Comparison of ENCODE assay signal across 26 cellular contexts in the genomic region with DNA sequence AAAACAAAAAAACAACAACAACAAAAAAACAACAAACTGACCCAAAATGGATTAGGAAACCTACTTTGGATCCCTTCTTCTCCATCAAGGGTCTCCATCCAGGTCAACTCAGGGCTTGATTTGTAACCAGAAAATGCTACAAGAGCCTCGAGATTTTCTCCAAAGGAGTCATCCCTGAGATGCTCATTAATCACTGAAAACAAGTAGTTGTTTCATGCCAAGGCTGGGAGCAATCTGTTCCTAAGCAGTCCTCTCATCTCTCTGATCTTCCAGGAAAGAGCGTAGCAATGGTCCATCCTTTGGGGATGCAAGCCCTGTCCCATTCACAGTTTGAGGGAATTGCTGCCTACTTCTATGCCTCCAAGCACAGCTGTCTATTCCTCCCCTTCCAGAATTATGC.
DNase-seq lines count a peak whose midpoint lies in the region; ATAC-seq and TF ChIP-seq lines count a peak whose summit lies in the region.
"Had no signal": no experiment of that assay in that cellular context is flagged by ENCODE, and none has a peak within 500 bp of the region (broad histone marks: within the 10 kb centered on the region; RNA-seq: fewer than 3 reads in every experiment).

No MANE protein-coding gene starts in this region.

- dilution Hi-C loops in mammary epithelial cell (cut with HindIII; ENCODE audit: low sequenced_read_pairs), result no loop called here

- no peak overlapping the region for H2AFZ ChIP-seq in mammary epithelial cell (ENCODE audit: low read depth, low read length)

- WGBS in mammary epithelial cell (ENCODE audit: low coverage, missing lambda C conversion rate), result 64% methylated on average over 2 of the region's 2 CpGs

- no peak overlapping the region for H3K27ac Mint-ChIP-seq in activated T-cell treated with anti-CD3 and anti-CD28 coated beads, Interleukin-2, amount 50 U/mL, for 72 hours
- peak overlapping the region; percentile 69 for H3K27ac Mint-ChIP-seq in activated T-helper 2 cell treated with anti-CD3 and anti-CD28 coated beads, Interferon-gamma antibody, Interleukin-2, Interleukin-4, amounts not matched to agents 10 μg/mL and 5 μg/mL and 100 μg/mL, durations not matched to agents 14 hours and 24 hours and 36 hours
- H3K27ac Mint-ChIP-seq in stimulated activated effector memory CD8-positive, alpha-beta T cell treated with anti-CD3 and anti-CD28 coated beads, Interleukin-12 subunit alpha, Interleukin-12 subunit beta, amount 100 ng/mL, for 72 hours, result peak overlapping the region; percentile 36
- H3K27ac Mint-ChIP-seq: nephron; stimulated activated naive B cell treated with anti-CD40 and anti-IgM and Interleukin-4, amounts not matched to agents 10 μg/mL and 1 μg/mL and 100 μg/mL, for 72 hours; WTC11 had no signal

- H3K9ac ChIP-seq in mammary epithelial cell (ENCODE audit: insufficient read depth, low read length), result no peak overlapping the region
- H3K9ac ChIP-seq: SK-N-SH had no signal

- intact Hi-C loops in activated T-helper 2 cell treated with anti-CD3 and anti-CD28 coated beads, Interferon-gamma antibody, Interleukin-2, Interleukin-4, amounts not matched to agents 10 μg/mL and 5 μg/mL and 100 μg/mL, durations not matched to agents 14 hours and 24 hours and 36 hours (cut with micrococcal nuclease), result loop anchor here (5.0 to 10.0 kb wide), 5 partner anchors 45 to 338 kb away; a partner anchor contains a TSS
- intact Hi-C loops in Right ventricle myocardium inferior (cut with DNase I) (loop anchor here (10.0 kb wide), 1 partner anchor 202 kb away; a partner anchor contains a TSS), mammary epithelial cell (cut with micrococcal nuclease) (no loop called here)

- H3K36me3 ChIP-seq in mammary epithelial cell (ENCODE audit: insufficient read depth, low read length), result no peaks in the 10 kb centered on the region
- H3K36me3 ChIP-seq: cardiac muscle cell, esophagus squamous epithelium, ovary had no signal

- H4K20me1 ChIP-seq in mammary epithelial cell (ENCODE audit: insufficient read depth, low read length), result no peaks in the 10 kb centered on the region

- no peak overlapping the region for H3K27ac ChIP-seq in mammary epithelial cell (ENCODE audit: insufficient read depth, low read depth, low read length)
- H3K27ac ChIP-seq: C4-2B, cardiac muscle cell, esophagus squamous epithelium, ovary had no signal

- TF ChIP-seq CTCF in mammary epithelial cell (conservative IDR thresholded peaks at IDR 0.05 in 1 of 2, IDR thresholded peaks at IDR 0.05 in 1 of 2; ENCODE audit: extremely low read depth in 1 of 2, insufficient read depth in 1 of 2, low read depth in 1 of 2, low read length in 2 of 2), result no peak

- no peaks in the 10 kb centered on the region for H3K27me3 Mint-ChIP-seq in activated T-cell treated with anti-CD3 and anti-CD28 coated beads, Interleukin-2, amount 50 U/mL, for 72 hours (ENCODE audit: low read depth)
- H3K27me3 Mint-ChIP-seq in activated T-helper 2 cell treated with anti-CD3 and anti-CD28 coated beads, Interferon-gamma antibody, Interleukin-2, Interleukin-4, amounts not matched to agents 10 μg/mL and 5 μg/mL and 100 μg/mL, durations not matched to agents 14 hours and 24 hours and 36 hours (ENCODE audit: low read depth), result no peaks in the 10 kb centered on the region
- H3K27me3 Mint-ChIP-seq: stimulated activated naive B cell treated with anti-CD40 and anti-IgM and Interleukin-4, amounts not matched to agents 10 μg/mL and 1 μg/mL and 100 μg/mL, for 72 hours had no signal

- H3K4me3 Mint-ChIP-seq in activated T-cell treated with anti-CD3 and anti-CD28 coated beads, Interleukin-2, amount 50 U/mL, for 72 hours, result peak overlapping the region; percentile 48 to 60
- H3K4me3 Mint-ChIP-seq in activated T-helper 2 cell treated with anti-CD3 and anti-CD28 coated beads, Interferon-gamma antibody, Interleukin-2, Interleukin-4, amounts not matched to agents 10 μg/mL and 5 μg/mL and 100 μg/mL, durations not matched to agents 14 hours and 24 hours and 36 hours (ENCODE audit: low read depth), result peak overlapping the region; percentile 34
- peak overlapping the region; percentile 29 for H3K4me3 Mint-ChIP-seq in stimulated activated effector memory CD8-positive, alpha-beta T cell treated with anti-CD3 and anti-CD28 coated beads, Interleukin-12 subunit alpha, Interleukin-12 subunit beta, amount 100 ng/mL, for 72 hours
- H3K4me3 Mint-ChIP-seq: nephron, WTC11 had no signal

- H3K4me1 ChIP-seq in mammary epithelial cell (ENCODE audit: insufficient read depth, low read length), result peaks cover 23% of the 10 kb centered on the region

- H3K36me3 Mint-ChIP-seq in activated T-cell treated with anti-CD3 and anti-CD28 coated beads, Interleukin-2, amount 50 U/mL, for 72 hours (ENCODE audit: insufficient read depth in 2 of 2), result peaks cover 15 to 19% of the 10 kb centered on the region in 2 donors
- H3K36me3 Mint-ChIP-seq in activated T-helper 2 cell treated with anti-CD3 and anti-CD28 coated beads, Interferon-gamma antibody, Interleukin-2, Interleukin-4, amounts not matched to agents 10 μg/mL and 5 μg/mL and 100 μg/mL, durations not matched to agents 14 hours and 24 hours and 36 hours (ENCODE audit: low read depth), result peaks cover 38% of the 10 kb centered on the region
- H3K36me3 Mint-ChIP-seq in stimulated activated effector memory CD8-positive, alpha-beta T cell treated with anti-CD3 and anti-CD28 coated beads, Interleukin-12 subunit alpha, Interleukin-12 subunit beta, amount 100 ng/mL, for 72 hours, result no peaks in the 10 kb centered on the region

- peaks cover 10% of the 10 kb centered on the region in 2 donors for H3K9me3 Mint-ChIP-seq in activated T-cell treated with anti-CD3 and anti-CD28 coated beads, Interleukin-2, amount 50 U/mL, for 72 hours
- peaks cover 33% of the 10 kb centered on the region for H3K9me3 Mint-ChIP-seq in activated T-helper 2 cell treated with anti-CD3 and anti-CD28 coated beads, Interferon-gamma antibody, Interleukin-2, Interleukin-4, amounts not matched to agents 10 μg/mL and 5 μg/mL and 100 μg/mL, durations not matched to agents 14 hours and 24 hours and 36 hours
- H3K9me3 Mint-ChIP-seq in stimulated activated effector memory CD8-positive, alpha-beta T cell treated with anti-CD3 and anti-CD28 coated beads, Interleukin-12 subunit alpha, Interleukin-12 subunit beta, amount 100 ng/mL, for 72 hours, result peaks cover 4% of the 10 kb centered on the region

- in situ Hi-C loops in mammary epithelial cell (cut with MboI; ENCODE audit: low sequenced_read_pairs in 2 of 2), result no loop called here

- H3K4me1 Mint-ChIP-seq in activated T-cell treated with anti-CD3 and anti-CD28 coated beads, Interleukin-2, amount 50 U/mL, for 72 hours (ENCODE audit: low read depth), result peaks cover 73% of the 10 kb centered on the region
- H3K4me1 Mint-ChIP-seq in activated T-helper 2 cell treated with anti-CD3 and anti-CD28 coated beads, Interferon-gamma antibody, Interleukin-2, Interleukin-4, amounts not matched to agents 10 μg/mL and 5 μg/mL and 100 μg/mL, durations not matched to agents 14 hours and 24 hours and 36 hours (ENCODE audit: low read depth), result peaks cover 83% of the 10 kb centered on the region
- peaks cover 65% of the 10 kb centered on the region for H3K4me1 Mint-ChIP-seq in stimulated activated effector memory CD8-positive, alpha-beta T cell treated with anti-CD3 and anti-CD28 coated beads, Interleukin-12 subunit alpha, Interleukin-12 subunit beta, amount 100 ng/mL, for 72 hours

- peaks cover 1% of the 10 kb centered on the region for H3K9me3 ChIP-seq in mammary epithelial cell (replicated peaks; ENCODE audit: insufficient read depth, low read length)
- H3K9me3 ChIP-seq: ovary, SK-N-SH had no signal

- H3K27me3 ChIP-seq in mammary epithelial cell (ENCODE audit: insufficient read depth, low read length), result no peaks in the 10 kb centered on the region
- H3K27me3 ChIP-seq: cardiac muscle cell, esophagus squamous epithelium, ovary had no signal

- no peak for DNase-seq in activated T-cell treated with anti-CD3 and anti-CD28 coated beads, Interleukin-2, amount 50 U/mL, for 72 hours
- DNase-seq in activated T-cell treated with anti-CD3 and anti-CD28 coated beads, Interleukin-2, amount 50 U/mL, for 48 hours, result no peak
- DNase-seq in EH (ENCODE audit: low read depth) (peak; percentile 34), Right ventricle myocardium inferior (ENCODE audit: missing footprints) (no peak), mammary epithelial cell (no peak), inferior parietal cortex (ENCODE audit: extremely low spot score) (no peak)
- DNase-seq in activated T-helper 2 cell treated with anti-CD3 and anti-CD28 coated beads, Interferon-gamma antibody, Interleukin-2, Interleukin-4, amounts not matched to agents 10 μg/mL and 5 μg/mL and 100 μg/mL, durations not matched to agents 14 hours and 24 hours and 36 hours (ENCODE audit: low spot score), result no peak
- no peak for DNase-seq in stimulated activated effector memory CD8-positive, alpha-beta T cell treated with anti-CD3 and anti-CD28 coated beads, Interleukin-12 subunit alpha, Interleukin-12 subunit beta, amount 100 ng/mL, for 72 hours (ENCODE audit: low spot score in 2 of 2)
- DNase-seq: activated gamma-delta T cell treated with Interleukin-2 at 50 U/mL for 16 hours; aorta; cortex of kidney; DMS 273 treated with DMSO at 0.1 percent for 48 hours; esophagus squamous epithelium; NCI-H1417; NCI-H2107; NCI-H446; NCI-H82; ovary; SK-N-SH; stimulated activated CD4-positive, alpha-beta T cell treated with anti-CD3 and anti-CD28 coated beads, Interleukin-2, amount 100 ng/mL, for 48 hours; stimulated activated naive B cell treated with anti-CD40 and anti-IgM and Interleukin-4, amounts not matched to agents 10 μg/mL and 1 μg/mL and 100 μg/mL, for 72 hours; T1000 had no signal

- ATAC-seq in activated T-cell treated with anti-CD3 and anti-CD28 coated beads, Interleukin-2, amount 50 U/mL, for 72 hours (replicated peaks in 1 of 2), result no peak
- ATAC-seq in stimulated activated effector memory CD8-positive, alpha-beta T cell treated with anti-CD3 and anti-CD28 coated beads, Interleukin-12 subunit alpha, Interleukin-12 subunit beta, amount 100 ng/mL, for 72 hours, result no peak
- ATAC-seq in Right ventricle myocardium inferior, result no peak
- ATAC-seq: WTC11 had no signal

- CTCF ChIA-PET in mammary epithelial cell (lab: Charles Lee; ENCODE audit: low non-redundant PET), result no interaction called here

- BruUV-seq in mammary epithelial cell (replicated peaks; lab: Mats Ljungman, UMichigan), result no TSS peak

- no peaks in the 10 kb centered on the region for H3K79me2 ChIP-seq in mammary epithelial cell (ENCODE audit: insufficient read depth, low read length)

- H3K4me3 ChIP-seq in mammary epithelial cell (replicated peaks in 1 of 3; ENCODE audit: insufficient read depth in 1 of 3, low read depth in 2 of 3, low read length in 3 of 3), result no peak overlapping the region
- H3K4me3 ChIP-seq: cardiac muscle cell, esophagus squamous epithelium, ovary had no signal

- no peak overlapping the region for H3K4me2 ChIP-seq in mammary epithelial cell (ENCODE audit: insufficient read depth, low read depth, low read length)
- H3K4me2 ChIP-seq: SK-N-SH had no signal
